8 cellular contexts compared by ENCODE assay signal in genomic region chr20:33443512-33444239, GRCh38. TPM values are rescaled to one million over a fixed set of nuclear protein-coding genes. Genes with fewer than 3 reads are reported as not detected.
DNase-seq lines count a peak whose midpoint lies in the region; ATAC-seq and TF ChIP-seq lines count a peak whose summit lies in the region.

TSS of gene SNTA1 (minus strand) at chr20:33443763. CDS start at chr20:33443620, 143 bp downstream.

- H3K4me3 ChIP-seq in HUES6 (ENCODE audit: low read depth, low read length) (peak within 1 kb of the TSS; percentile 81), OCI-LY7 (ENCODE audit: low read depth, low read length, poor library complexity, severe bottlenecking) (peak within 1 kb of the TSS; percentile 76), mucosa of descending colon (peak within 1 kb of the TSS; percentile 46)

- H3K9ac ChIP-seq in HUES6 (ENCODE audit: low read length) = peak within 1 kb of the TSS; percentile 34

- no peaks in the 10 kb centered on the region for H3K9me2 ChIP-seq in OCI-LY7 (ENCODE audit: insufficient read depth, low read length)

- no peak within 1 kb of the TSS for H3K27ac ChIP-seq in HUES6 (ENCODE audit: low read depth, low read length)
- peak within 1 kb of the TSS; percentile 95 for H3K27ac ChIP-seq in OCI-LY7 (ENCODE audit: low read depth, low read length, poor library complexity, severe bottlenecking)

- no peaks in the 10 kb centered on the region for H4K20me1 ChIP-seq in OCI-LY7 (ENCODE audit: insufficient read depth, low read length)

- intact Hi-C loops in OCI-LY7 (cut with micrococcal nuclease; ENCODE audit: unreplicated experiment) (loop anchor here (2.0 kb wide), 2 partner anchors 27 to 35 kb away; no protein-coding TSS in a partner anchor), mucosa of descending colon (cut with DNase I, micrococcal nuclease) (no loop called here)

- no TSS peak for BruUV-seq in OCI-LY7 (replicated peaks; lab: Mats Ljungman, UMichigan)

- POLR2A ChIA-PET in OCI-LY7 (lab: Charles Lee) = interaction anchor here (0.6 to 1.7 kb wide), 10 partner anchors 9 to 489 kb away, joined by 3 to 6 read pairs (median 4); partner anchors contain the start of genes ACTL10, CBFA2T2 and CDK5RAP1

- peak within 1 kb of the TSS; percentile 93 for H3K4me2 ChIP-seq in OCI-LY7 (ENCODE audit: low read length)

- peaks cover 43% of the 10 kb centered on the region; the same call in 1 of the 2 replicates for H3K79me2 ChIP-seq in OCI-LY7 (ENCODE audit: insufficient read depth, low read depth, low read length)

- ATAC-seq in GM19452 (IDR thresholded peaks at IDR 0.05; ENCODE audit: unreplicated experiment) = peak; percentile 70
- peak; percentile 94 for ATAC-seq in mucosa of descending colon

- no peak for TF ChIP-seq POLR2A in erythroblast (IDR thresholded peaks at IDR 0.05; ENCODE audit: low read length)

- TF ChIP-seq CTCF in OCI-LY7 (conservative IDR thresholded peaks at IDR 0.05; ENCODE audit: low read length) = no peak
- TF ChIP-seq CTCF in mucosa of descending colon (IDR thresholded peaks at IDR 0.05) = no peak

- peak within 1 kb of the TSS; percentile 51; the same call in 1 of the 2 replicates for H2AFZ ChIP-seq in OCI-LY7 (ENCODE audit: low read length)

- CTCF ChIA-PET in OCI-LY7 (lab: Charles Lee; ENCODE audit: unreplicated experiment) = interaction anchor here (0.6 to 1.4 kb wide), 6 partner anchors 10 to 284 kb away, joined by 3 to 9 read pairs (median 4); partner anchors contain the start of gene CDK5RAP1

- peaks cover 12% of the 10 kb centered on the region for H3K4me1 ChIP-seq in HUES6 (ENCODE audit: control insufficient read depth, insufficient read depth, low read length)
- H3K4me1 ChIP-seq in OCI-LY7 (ENCODE audit: insufficient read depth, low read length, poor library complexity, severe bottlenecking) = peaks cover 69% of the 10 kb centered on the region
- H3K4me1 ChIP-seq in mucosa of descending colon (ENCODE audit: low read depth) = peaks cover 5% of the 10 kb centered on the region

- no peaks in the 10 kb centered on the region; the same call in 1 of the 2 replicates for H3K9me3 ChIP-seq in HUES6 (ENCODE audit: control insufficient read depth, insufficient read depth, low read depth, low read length)
- H3K9me3 ChIP-seq in OCI-LY7 (ENCODE audit: low read length) = no peaks in the 10 kb centered on the region
- H3K9me3 ChIP-seq in mucosa of descending colon = no peaks in the 10 kb centered on the region

- no peaks in the 10 kb centered on the region for H3K36me3 ChIP-seq in HUES6 (ENCODE audit: control insufficient read depth, insufficient read depth, low read length)
- peaks cover 6% of the 10 kb centered on the region for H3K36me3 ChIP-seq in OCI-LY7 (ENCODE audit: insufficient read depth, low read length)
- H3K36me3 ChIP-seq in mucosa of descending colon (ENCODE audit: low read depth) = no peaks in the 10 kb centered on the region

- DNase-seq in Ammon's horn (ENCODE audit: low spot score) = peak; percentile 85
- peak; percentile 96 for DNase-seq in OCI-LY7 (ENCODE audit: low spot score)
- DNase-seq in activated T-cell treated with anti-CD3 and anti-CD28 coated beads for 48 hours (ENCODE audit: low read depth) = peak; percentile 87
- DNase-seq in erythroblast (lab: John Stamatoyannopoulos, UW) = peak; percentile 85 to 87
- peak; percentile 96 to 97 (median 97) for DNase-seq in mucosa of descending colon
- DNase-seq in stimulated activated CD8-positive, alpha-beta memory T cell treated with anti-CD3 and anti-CD28 coated beads, Interleukin-2, amount 100 ng/mL, for 48 hours (ENCODE audit: low read depth in 2 of 2) = peak; percentile 76 to 91

- peaks cover 25% of the 10 kb centered on the region for H3K27me3 ChIP-seq in HUES6 (ENCODE audit: control insufficient read depth, insufficient read depth, low read length)

RNA-seq across cellular contexts. Expression of gene SNTA1, which starts in this region (rescaled TPM):
- 44.8 and 46.5 TPM in 2 replicates for total RNA-seq in OCI-LY7 (2014; rRNA removed; shearing (Covaris generic))
- total RNA-seq in OCI-LY7 (2022) (36.6 and 42.1 TPM in 2 replicates), mucosa of descending colon (10 to 100 TPM in 1 of 3 donors, 1 to 10 TPM in 2; 2.3 to 17.2 (median 5.0) TPM)
